Comparison of ENCODE assay signal across 24 cellular contexts in the genomic region with DNA sequence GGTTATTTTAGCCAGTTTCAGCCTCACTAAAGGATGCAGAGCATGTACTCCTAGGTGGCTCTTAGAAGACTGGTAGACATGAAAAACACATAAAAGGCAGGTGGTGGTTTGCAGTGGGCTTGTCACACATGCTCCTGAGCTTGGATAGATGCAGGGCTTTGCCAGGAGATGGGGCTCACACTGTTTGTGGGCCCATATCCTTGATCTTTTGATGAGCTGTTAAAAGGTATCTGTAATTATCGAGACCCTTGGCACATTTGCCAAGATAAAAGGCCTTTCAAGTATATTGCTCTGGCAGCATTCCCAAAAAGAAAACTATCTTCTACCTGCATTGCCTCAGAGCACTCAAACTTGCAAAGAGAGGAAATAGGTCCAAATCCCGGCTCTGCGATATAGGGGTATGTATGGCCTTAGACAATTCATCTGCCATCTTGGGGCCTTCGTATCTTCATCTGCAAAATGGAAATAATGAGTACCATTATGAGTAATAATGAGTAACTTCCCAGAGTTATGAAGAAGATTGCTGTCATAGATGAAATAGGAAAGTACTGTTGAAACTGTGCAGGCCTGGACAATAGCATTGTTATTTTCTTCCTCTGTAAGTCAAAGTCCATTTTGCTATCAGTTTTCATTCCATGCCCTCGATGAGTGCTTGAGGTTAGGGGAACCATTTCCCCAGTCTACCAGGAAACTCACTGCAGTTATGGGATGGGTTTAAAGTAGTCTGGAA.
A peak's percentile ranks its signal among the peaks of the same experiment; 100 is the strongest.
DNase-seq lines count a peak whose midpoint lies in the region; ATAC-seq, FAIRE-seq and TF ChIP-seq lines count a peak whose summit lies in the region.
"Had no signal": no experiment of that assay in that cellular context is flagged by ENCODE, and none has a peak within 500 bp of the region (broad histone marks: within the 10 kb centered on the region; RNA-seq: fewer than 3 reads in every experiment).

No MANE protein-coding gene starts in this region.

- H3K4me2 ChIP-seq in HepG2 (ENCODE audit: low read depth, low read length) (no peak overlapping the region), SK-N-SH (0 out of 2 replicates have a peak overlapping the region, but pooled peaks have one; percentile 3)

- no peak for FAIRE-seq in HepG2 (lab: Jason Lieb, UNC)
- FAIRE-seq: A204.1, pancreas had no signal

- DNase-seq in HepG2 (ENCODE audit: low spot score), result no peak
- DNase-seq in right lobe of liver, result no peak
- no peak for DNase-seq in SK-N-SH
- peak; percentile 60 for DNase-seq in fibroblast of the aortic adventitia (ENCODE audit: low read depth)
- no peak for DNase-seq in activated naive CD8-positive, alpha-beta T cell treated with anti-CD3 and anti-CD28 coated beads for 36 hours
- DNase-seq in activated CD8-positive, alpha-beta memory T cell treated with anti-CD3 and anti-CD28 coated beads, Interleukin-2, amount 10 ng/mL, durations not matched to agents 7 days and 5 days, result no peak
- no peak for DNase-seq in NCI-H345 (lab: John Stamatoyannopoulos, UW)
- DNase-seq: activated CD4-positive, alpha-beta T cell treated with anti-CD3 and anti-CD28 coated beads, Interleukin-2, amount 50 U/mL, for 48 hours; activated gamma-delta T cell; brain microvascular endothelial cell; DND-41; glutamatergic neuron; NCI-H82; nephron progenitor cell; pancreas; right cardiac atrium; stimulated activated CD4-positive, alpha-beta T cell treated with anti-CD3 and anti-CD28 coated beads, Interleukin-15, amount 100 ng/mL, for 24 hours; stimulated activated CD8-positive, alpha-beta memory T cell treated with anti-CD3 and anti-CD28 coated beads, Interleukin-4, amount 100 ng/mL, for 48 hours; upper lobe of right lung had no signal

- intact Hi-C loops in HepG2 (cut with micrococcal nuclease; ENCODE audit: unreplicated experiment) (no loop called here), right lobe of liver (cut with DNase I) (no loop called here)

- no peaks in the 10 kb centered on the region for H3K4me1 Mint-ChIP-seq in activated naive CD8-positive, alpha-beta T cell treated with anti-CD3 and anti-CD28 coated beads for 36 hours
- H3K4me1 Mint-ChIP-seq in activated CD8-positive, alpha-beta memory T cell treated with anti-CD3 and anti-CD28 coated beads, Interleukin-2, amount 10 ng/mL, durations not matched to agents 7 days and 5 days, result no peaks in the 10 kb centered on the region
- H3K4me1 Mint-ChIP-seq: nephron progenitor cell had no signal

- TF ChIP-seq RAD21 in HepG2 (CRISPR knock-in tag; IDR thresholded peaks at IDR 0.05), result no peak
- no peak for TF ChIP-seq RAD21 in SK-N-SH (IDR thresholded peaks at IDR 0.05; ENCODE audit: low read length)

- TF ChIP-seq CTCF in HepG2 (CRISPR knock-in tag; IDR thresholded peaks at IDR 0.05), result no peak
- no peak for TF ChIP-seq CTCF in right lobe of liver (IDR thresholded peaks at IDR 0.05)
- no peak for TF ChIP-seq CTCF in SK-N-SH (IDR thresholded peaks at IDR 0.05)
- no peak for TF ChIP-seq CTCF in fibroblast of the aortic adventitia (IDR thresholded peaks at IDR 0.05; ENCODE audit: insufficient read depth, low read length)

- H3K4me3 Mint-ChIP-seq in activated naive CD8-positive, alpha-beta T cell treated with anti-CD3 and anti-CD28 coated beads for 36 hours, result no peak overlapping the region
- no peak overlapping the region for H3K4me3 Mint-ChIP-seq in activated CD8-positive, alpha-beta memory T cell treated with anti-CD3 and anti-CD28 coated beads, Interleukin-2, amount 10 ng/mL, durations not matched to agents 7 days and 5 days
- H3K4me3 Mint-ChIP-seq: nephron progenitor cell had no signal

- H3K27ac ChIP-seq in HepG2 (ENCODE audit: extremely low read length, insufficient read depth, low read length) (no peak overlapping the region), right lobe of liver (no peak overlapping the region), SK-N-SH (ENCODE audit: low read depth in 2 of 2, low read length in 1 of 2) (no peak overlapping the region; a peak in 1 of 4 replicates)
- H3K27ac ChIP-seq: brain microvascular endothelial cell, coronary artery, pancreas, SJSA1, upper lobe of right lung had no signal

- H3K9me2 ChIP-seq in SK-N-SH, result no peaks in the 10 kb centered on the region

- H4K20me1 ChIP-seq in HepG2 (ENCODE audit: insufficient read depth, low read length), result no peaks in the 10 kb centered on the region
- H4K20me1 ChIP-seq in SK-N-SH (ENCODE audit: insufficient read depth), result no peaks in the 10 kb centered on the region

- H2AFZ ChIP-seq in HepG2 (ENCODE audit: low read length) (no peak overlapping the region), SK-N-SH (ENCODE audit: low read depth) (no peak overlapping the region)

- no peaks in the 10 kb centered on the region for H3K27me3 Mint-ChIP-seq in activated naive CD8-positive, alpha-beta T cell treated with anti-CD3 and anti-CD28 coated beads for 36 hours
- H3K27me3 Mint-ChIP-seq in activated CD8-positive, alpha-beta memory T cell treated with anti-CD3 and anti-CD28 coated beads, Interleukin-2, amount 10 ng/mL, durations not matched to agents 7 days and 5 days, result no peaks in the 10 kb centered on the region

- CTCF ChIA-PET in HepG2 (lab: Yijun Ruan, JAX; ENCODE audit: low intra/inter-chr PET ratio, low total read pairs), result no interaction called here
- CTCF ChIA-PET in SK-N-SH (lab: Yijun Ruan, JAX), result interaction anchor here (0.9 to 1.2 kb wide), 2 partner anchors 16 to 100 kb away, joined by 3 read pairs; no protein-coding TSS in a partner anchor
- CTCF ChIA-PET in activated CD8-positive, alpha-beta memory T cell treated with anti-CD3 and anti-CD28 coated beads, Interleukin-2, amount 10 ng/mL, durations not matched to agents 7 days and 5 days (lab: Charles Lee), result no interaction called here

- no peak overlapping the region for H3K9ac ChIP-seq in HepG2 (ENCODE audit: insufficient read depth, low read depth, low read length)
- no peak overlapping the region for H3K9ac ChIP-seq in SK-N-SH

- BruUV-seq in HepG2 (replicated peaks; lab: Mats Ljungman, UMichigan), result no TSS peak

- 11% methylated on average over 5 of the region's 5 CpGs for WGBS in HepG2 (ENCODE audit: low lambda C conversion rate)
- WGBS in right lobe of liver (ENCODE audit: insufficient coverage, low coverage, low lambda C conversion rate, missing lambda C conversion rate), result 59% methylated on average over 5 of the region's 5 CpGs
- 41% methylated on average over 5 of the region's 5 CpGs for WGBS in SK-N-SH (ENCODE audit: low lambda C conversion rate)

- H3K4me3 ChIP-seq in HepG2 (replicated peaks in 1 of 3; ENCODE audit: insufficient read depth in 1 of 3, low read depth in 2 of 3, low read length in 3 of 3) (no peak overlapping the region), right lobe of liver (no peak overlapping the region), SK-N-SH (ENCODE audit: low read depth in 2 of 2, low read length in 1 of 2) (no peak overlapping the region), fibroblast of the aortic adventitia (ENCODE audit: low read depth, low read length) (no peak overlapping the region)
- H3K4me3 ChIP-seq: coronary artery, pancreas, Peyer's patch, SJSA1, upper lobe of right lung had no signal

- H3F3A ChIP-seq in SK-N-SH (replicated peaks; ENCODE audit: insufficient read depth), result no peaks in the 10 kb centered on the region

- H3K79me2 ChIP-seq in HepG2 (ENCODE audit: insufficient read depth, low read length), result no peaks in the 10 kb centered on the region
- H3K79me2 ChIP-seq in SK-N-SH (ENCODE audit: insufficient read depth), result no peaks in the 10 kb centered on the region

- no peak for TF ChIP-seq POLR2A in HepG2 (IDR thresholded peaks at IDR 0.05; ENCODE audit: insufficient read depth in 1 of 2, low read depth in 2 of 2, low read length in 2 of 2)
- TF ChIP-seq POLR2A in right lobe of liver (IDR thresholded peaks at IDR 0.05), result no peak

- ATAC-seq in HepG2, result no peak
- ATAC-seq in right lobe of liver, result no peak
- ATAC-seq in GM18867 (IDR thresholded peaks at IDR 0.05; ENCODE audit: unreplicated experiment), result no peak
- no peak for ATAC-seq in activated CD8-positive, alpha-beta memory T cell treated with anti-CD3 and anti-CD28 coated beads, Interleukin-2, amount 10 ng/mL, durations not matched to agents 7 days and 5 days
- ATAC-seq: right cardiac atrium had no signal

- H3K27me3 ChIP-seq in HepG2 (ENCODE audit: control insufficient read depth in 1 of 2, insufficient read depth in 2 of 2, low read length in 2 of 2), result no peaks in the 10 kb centered on the region
- no peaks in the 10 kb centered on the region for H3K27me3 ChIP-seq in right lobe of liver
- H3K27me3 ChIP-seq in SK-N-SH (ENCODE audit: insufficient read depth), result no peaks in the 10 kb centered on the region
- H3K27me3 ChIP-seq: brain microvascular endothelial cell, pancreas, Peyer's patch, upper lobe of right lung had no signal

- H3K4me1 ChIP-seq in HepG2 (ENCODE audit: insufficient read depth, low read length), result no peaks in the 10 kb centered on the region
- H3K4me1 ChIP-seq in right lobe of liver, result no peaks in the 10 kb centered on the region
- H3K4me1 ChIP-seq in SK-N-SH (ENCODE audit: control insufficient read depth in 1 of 2, insufficient read depth in 2 of 2, low read depth in 1 of 2, low read length in 1 of 2), result no peaks in the 10 kb centered on the region; a peak in 1 of 4 replicates
- H3K4me1 ChIP-seq: pancreas, Peyer's patch, SJSA1, upper lobe of right lung had no signal

- no peak for TF ChIP-seq EP300 in HepG2 (IDR thresholded peaks at IDR 0.05; ENCODE audit: low read depth in 2 of 2, low read length in 2 of 2)
- TF ChIP-seq EP300 in HepG2 (CRISPR knock-in tag; IDR thresholded peaks at IDR 0.05; ENCODE audit: borderline replicate concordance), result no peak
- peak; percentile 36 to 90; a peak in 3 of 4 replicates for TF ChIP-seq EP300 in SK-N-SH (IDR thresholded peaks at IDR 0.05; ENCODE audit: borderline replicate concordance in 1 of 2, low read depth in 1 of 2, low read length in 1 of 2)

- H3K36me3 ChIP-seq in HepG2 (replicated peaks in 1 of 2; ENCODE audit: control insufficient read depth in 1 of 2, insufficient read depth in 2 of 2, low read length in 2 of 2) (no peaks in the 10 kb centered on the region), right lobe of liver (no peaks in the 10 kb centered on the region), SK-N-SH (replicated peaks in 1 of 2; ENCODE audit: control insufficient read depth in 1 of 2, insufficient read depth in 2 of 2, low read length in 1 of 2) (no peaks in the 10 kb centered on the region)
- H3K36me3 ChIP-seq: brain microvascular endothelial cell, pancreas, Peyer's patch, SJSA1, upper lobe of right lung had no signal

- H3K36me3 Mint-ChIP-seq in activated naive CD8-positive, alpha-beta T cell treated with anti-CD3 and anti-CD28 coated beads for 36 hours, result no peaks in the 10 kb centered on the region
- H3K36me3 Mint-ChIP-seq in activated CD8-positive, alpha-beta memory T cell treated with anti-CD3 and anti-CD28 coated beads, Interleukin-2, amount 10 ng/mL, durations not matched to agents 7 days and 5 days, result no peaks in the 10 kb centered on the region

- H3K27ac Mint-ChIP-seq in activated naive CD8-positive, alpha-beta T cell treated with anti-CD3 and anti-CD28 coated beads for 36 hours, result no peak overlapping the region
- no peak overlapping the region for H3K27ac Mint-ChIP-seq in activated CD8-positive, alpha-beta memory T cell treated with anti-CD3 and anti-CD28 coated beads, Interleukin-2, amount 10 ng/mL, durations not matched to agents 7 days and 5 days
- H3K27ac Mint-ChIP-seq: nephron progenitor cell had no signal

- no peaks in the 10 kb centered on the region for H3K9me3 ChIP-seq in HepG2 (ENCODE audit: low read length)
- H3K9me3 ChIP-seq in right lobe of liver, result no peaks in the 10 kb centered on the region
- H3K9me3 ChIP-seq in SK-N-SH, result no peaks in the 10 kb centered on the region
- H3K9me3 ChIP-seq: pancreas, Peyer's patch, SJSA1, upper lobe of right lung had no signal

- POLR2A ChIA-PET in HepG2 (lab: Yijun Ruan, JAX), result no interaction called here
- POLR2A ChIA-PET in SK-N-SH (lab: Yijun Ruan, JAX), result no interaction called here

- peaks cover 3% of the 10 kb centered on the region for H3K9me3 Mint-ChIP-seq in activated naive CD8-positive, alpha-beta T cell treated with anti-CD3 and anti-CD28 coated beads for 36 hours
- no peaks in the 10 kb centered on the region for H3K9me3 Mint-ChIP-seq in activated CD8-positive, alpha-beta memory T cell treated with anti-CD3 and anti-CD28 coated beads, Interleukin-2, amount 10 ng/mL, durations not matched to agents 7 days and 5 days (ENCODE audit: low read depth)
- H3K9me3 Mint-ChIP-seq: nephron progenitor cell had no signal

- in situ Hi-C loops in HepG2 (cut with HindIII; ENCODE audit: extremely low pct_ligation_motif_present, low pct_unique_long_range_greater_than_20kb), result no loop called here

Comparison
In these comparisons a context has a peak if more than half of its experiments do, and no peak if none do; other contexts are left out.
1. Of the 25 proteins assayed by ChIP-seq in both HepG2 and SK-N-SH: peak only in HepG2: none; only in SK-N-SH: EP300, FOSL2, FOXM1, JUND, NFIC, PBX3 and 5 more; in both: none; in neither: 14.